Comparison of ENCODE assay signal across 16 cellular contexts in genomic region chr2:241816431-241817121, GRCh38. TPM values are rescaled to one million over a fixed set of nuclear protein-coding genes. Genes with fewer than 3 reads are reported as not detected.
DNase-seq lines count a peak whose midpoint lies in the region; TF ChIP-seq lines count a peak whose summit lies in the region.
"Had no signal": no experiment of that assay in that cellular context is flagged by ENCODE, and none has a peak within 500 bp of the region (broad histone marks: within the 10 kb centered on the region; RNA-seq: fewer than 3 reads in every experiment).

No MANE protein-coding gene starts in this region.

- H3K27ac ChIP-seq in A673 (ENCODE audit: low read depth, low read length, poor library complexity, severe bottlenecking) (peak overlapping the region; percentile 100), coronary artery (no peak overlapping the region)
- H3K27ac ChIP-seq: parathyroid adenoma, RWPE1 had no signal

- no peaks in the 10 kb centered on the region for H3K9me3 ChIP-seq in A673 (ENCODE audit: low read depth, low read length, poor library complexity, severe bottlenecking)

- CTCF ChIA-PET in A673 (lab: Charles Lee), result no interaction called here

- POLR2A ChIA-PET in A673 (lab: Charles Lee; ENCODE audit: low non-redundant PET), result no interaction called here

- TF ChIP-seq CTCF in A673 (conservative IDR thresholded peaks at IDR 0.05; ENCODE audit: low read depth, low read length) (no peak), coronary artery (IDR thresholded peaks at IDR 0.05) (no peak)

- H3K36me3 ChIP-seq in A673 (ENCODE audit: insufficient read depth, low read length, poor library complexity, severe bottlenecking), result no peaks in the 10 kb centered on the region

- no TSS peak for BruUV-seq in A673 (replicated peaks; lab: Mats Ljungman, UMichigan)

- DNase-seq in A673 (ENCODE audit: low spot score), result no peak
- DNase-seq in D341Med (ENCODE audit: low spot score), result peak; percentile 21
- DNase-seq in coronary artery (ENCODE audit: low spot score), result peak; percentile 69
- DNase-seq in mesenteric fat pad (ENCODE audit: low spot score), result peak; percentile 83
- DNase-seq in HuH-7 (ENCODE audit: low spot score), result no peak
- DNase-seq in HUDEP-2 (lab: John Stamatoyannopoulos, UW; ENCODE audit: unreplicated experiment in 76 of 76), result no peak
- DNase-seq in COLO668 (lab: John Stamatoyannopoulos, UW; ENCODE audit: unreplicated experiment), result no peak
- DNase-seq: activated CD4-positive, alpha-beta T cell treated with anti-CD3 and anti-CD28 coated beads for 4 hours; naive thymus-derived CD8-positive, alpha-beta T cell; NCI-H1417; NCI-H510A had no signal

- no peaks in the 10 kb centered on the region for H3K27me3 ChIP-seq in A673 (replicated peaks; ENCODE audit: insufficient read depth, low read depth, low read length, poor library complexity)

- intact Hi-C loops in A673 (cut with micrococcal nuclease; ENCODE audit: unreplicated experiment), result no loop called here

- no peak overlapping the region for H3K4me3 ChIP-seq in A673 (ENCODE audit: low read depth, low read length, poor library complexity, severe bottlenecking)
- H3K4me3 ChIP-seq in coronary artery, result no peak overlapping the region

- peaks cover 61% of the 10 kb centered on the region for H3K4me1 ChIP-seq in A673 (ENCODE audit: insufficient read depth, low read length, poor library complexity, severe bottlenecking)
- H3K4me1 ChIP-seq: parathyroid adenoma had no signal

RNA-seq across cellular contexts. Expression of gene NEU4, which starts 7.6 kb away (rescaled TPM):
- 38.5 and 48.4 TPM in 2 replicates for total RNA-seq in A673 (2021)
- total RNA-seq in mesenteric fat pad, result 1.1 TPM
- total RNA-seq: M059J; naive thymus-derived CD8-positive, alpha-beta T cell; sciatic nerve had no signal

RNA-seq across cellular contexts. Expression of gene GAL3ST2, which starts 40.0 kb away (rescaled TPM):
- total RNA-seq in A673 (2021), result 5.0 and 5.3 TPM in 2 replicates
- not detected for total RNA-seq in mesenteric fat pad
- total RNA-seq: lung microvascular endothelial cell; M059J; naive thymus-derived CD8-positive, alpha-beta T cell; sciatic nerve had no signal

RNA-seq across cellular contexts. Expression of gene PDCD1, which starts 42.1 kb away (rescaled TPM):
- total RNA-seq in A673 (2021) (0.34 and 0.35 TPM in 2 replicates), mesenteric fat pad (0.42 TPM)
- total RNA-seq: lung microvascular endothelial cell, M059J had no signal

RNA-seq across cellular contexts. Expression of gene RTP5, which starts 53.0 kb away (rescaled TPM):
- total RNA-seq in A673 (2021), result 0.20 TPM in 1 of 2 replicates, not detected in the other
- not detected for total RNA-seq in mesenteric fat pad
- total RNA-seq: lung microvascular endothelial cell; M059J; naive thymus-derived CD8-positive, alpha-beta T cell; sciatic nerve had no signal

Comparison
In these comparisons a context has a peak if more than half of its experiments do, and no peak if none do; other contexts are left out.
1. DNase-seq: peak in D341Med (single experiment), coronary artery (single experiment) and mesenteric fat pad (single experiment); none in A673 (single experiment), HuH-7 (single experiment), HUDEP-2 (0 of 76) and COLO668 (single experiment).
2. RNA of gene NEU4, which starts 7.6 kb away (total RNA-seq): 38.5 to 48.4 TPM in A673; 1.1 TPM in mesenteric fat pad (single experiment); every median in the first group is over 10 times any median in the second.